ENCODE assay signal across 9 cellular contexts in genomic region chr5:36724429-36725332, GRCh38.
DNase-seq lines count a peak whose midpoint lies in the region; ATAC-seq and TF ChIP-seq lines count a peak whose summit lies in the region.
"Had no signal": no experiment of that assay in that cellular context is flagged by ENCODE, and none has a peak within 500 bp of the region (broad histone marks: within the 10 kb centered on the region; RNA-seq: fewer than 3 reads in every experiment).

No MANE protein-coding gene starts in this region.

- H3K27ac Mint-ChIP-seq in activated T-helper 1 cell treated with anti-CD3 and anti-CD28 coated beads, Interleukin-12 subunit alpha, Interleukin-12 subunit beta, Interleukin-2, Interleukin-4 antibody, amounts not matched to agents 30 ng/mL and 10 ng/mL and 1 ng/mL, durations not matched to agents 14 hours and 24 hours and 36 hours: peak overlapping the region; percentile 79
- H3K27ac Mint-ChIP-seq in MCF 10A (ENCODE audit: low read depth, unreplicated experiment): no peak overlapping the region

- no peaks in the 10 kb centered on the region for H3K27me3 ChIP-seq in lung (ENCODE audit: control insufficient read depth, insufficient read depth)

- POLR2A ChIA-PET in MCF 10A (lab: Yijun Ruan, JAX): no interaction called here

- peaks cover 4% of the 10 kb centered on the region for H3K27me3 Mint-ChIP-seq in activated T-helper 1 cell treated with anti-CD3 and anti-CD28 coated beads, Interleukin-12 subunit alpha, Interleukin-12 subunit beta, Interleukin-2, Interleukin-4 antibody, amounts not matched to agents 30 ng/mL and 10 ng/mL and 1 ng/mL, durations not matched to agents 14 hours and 24 hours and 36 hours (ENCODE audit: insufficient read depth)
- H3K27me3 Mint-ChIP-seq in MCF 10A (ENCODE audit: insufficient read depth, unreplicated experiment): peaks cover 8% of the 10 kb centered on the region

- intact Hi-C loops in activated T-helper 1 cell treated with anti-CD3 and anti-CD28 coated beads, Interleukin-12 subunit alpha, Interleukin-12 subunit beta, Interleukin-2, Interleukin-4 antibody, amounts not matched to agents 30 ng/mL and 10 ng/mL and 1 ng/mL, durations not matched to agents 14 hours and 24 hours and 36 hours (cut with micrococcal nuclease): no loop called here
- intact Hi-C loops in MCF 10A (cut with micrococcal nuclease): no loop called here

- peaks cover 0 to 4% of the 10 kb centered on the region in 2 donors for H3K4me1 ChIP-seq in lung (ENCODE audit: control insufficient read depth in 2 of 2, insufficient read depth in 2 of 2, low read length in 2 of 2)
- H3K4me1 ChIP-seq: parathyroid adenoma had no signal

- H3K4me3 Mint-ChIP-seq in activated T-helper 1 cell treated with anti-CD3 and anti-CD28 coated beads, Interleukin-12 subunit alpha, Interleukin-12 subunit beta, Interleukin-2, Interleukin-4 antibody, amounts not matched to agents 30 ng/mL and 10 ng/mL and 1 ng/mL, durations not matched to agents 14 hours and 24 hours and 36 hours: peak overlapping the region; percentile 75
- H3K4me3 Mint-ChIP-seq in MCF 10A (ENCODE audit: unreplicated experiment): no peak overlapping the region

- CTCF ChIA-PET in MCF 10A (lab: Yijun Ruan, JAX): interaction anchor here (0.6 to 1.5 kb wide), 4 partner anchors 10 to 265 kb away, joined by 3 to 5 read pairs (median 4); no protein-coding TSS in a partner anchor

- DNase-seq in stimulated activated CD4-positive, alpha-beta T cell treated with anti-CD3 and anti-CD28 coated beads, Interleukin-12 subunit alpha, Interleukin-12 subunit beta, amount 100 ng/mL, for 48 hours (ENCODE audit: low read depth in 2 of 3, low spot score in 1 of 3): peak in 2 of 3 donors; percentile 14 to 22
- no peak for DNase-seq in stimulated activated CD4-positive, alpha-beta T cell treated with anti-CD3 and anti-CD28 coated beads, Interleukin-2, amount 100 ng/mL, for 48 hours
- peak; percentile 95 for DNase-seq in NAMALWA (ENCODE audit: low spot score)
- peak; percentile 16 for DNase-seq in activated T-helper 1 cell treated with anti-CD3 and anti-CD28 coated beads, Interleukin-12 subunit alpha, Interleukin-12 subunit beta, Interleukin-2, Interleukin-4 antibody, amounts not matched to agents 30 ng/mL and 10 ng/mL and 1 ng/mL, durations not matched to agents 14 hours and 24 hours and 36 hours (ENCODE audit: low spot score)
- DNase-seq in lung (ENCODE audit: low spot score): peak; percentile 60
- DNase-seq in MCF 10A (ENCODE audit: unreplicated experiment): no peak
- DNase-seq in omental fat pad (ENCODE audit: low spot score): no peak

- no peak overlapping the region for H3K4me3 ChIP-seq in lung

- 36 to 61% methylated on average over 6 of the region's 6 CpGs for WGBS in lung, 2 donors

- no peak for TF ChIP-seq CTCF in lung (IDR thresholded peaks at IDR 0.05; ENCODE audit: control extremely low read depth, extremely low read depth)
- no peak for TF ChIP-seq CTCF in MCF 10A (IDR thresholded peaks at IDR 0.05; ENCODE audit: unreplicated experiment)
- TF ChIP-seq CTCF in omental fat pad (IDR thresholded peaks at IDR 0.05): no peak

- peaks cover 27% of the 10 kb centered on the region for H3K4me1 Mint-ChIP-seq in activated T-helper 1 cell treated with anti-CD3 and anti-CD28 coated beads, Interleukin-12 subunit alpha, Interleukin-12 subunit beta, Interleukin-2, Interleukin-4 antibody, amounts not matched to agents 30 ng/mL and 10 ng/mL and 1 ng/mL, durations not matched to agents 14 hours and 24 hours and 36 hours (ENCODE audit: low read depth)
- H3K4me1 Mint-ChIP-seq in MCF 10A (ENCODE audit: insufficient read depth, unreplicated experiment): no peaks in the 10 kb centered on the region

- ATAC-seq in HG02763 (IDR thresholded peaks at IDR 0.05; ENCODE audit: unreplicated experiment): peak; percentile 79
- ATAC-seq in lung (ENCODE audit: insufficient read depth, low FRiP score): peak; percentile 66
- no peak for ATAC-seq in omental fat pad (ENCODE audit: low FRiP score)

- peaks cover 2% of the 10 kb centered on the region for H3K36me3 Mint-ChIP-seq in activated T-helper 1 cell treated with anti-CD3 and anti-CD28 coated beads, Interleukin-12 subunit alpha, Interleukin-12 subunit beta, Interleukin-2, Interleukin-4 antibody, amounts not matched to agents 30 ng/mL and 10 ng/mL and 1 ng/mL, durations not matched to agents 14 hours and 24 hours and 36 hours (ENCODE audit: low read depth)
- H3K36me3 Mint-ChIP-seq in MCF 10A (ENCODE audit: insufficient read depth, unreplicated experiment): no peaks in the 10 kb centered on the region

- H3K27ac ChIP-seq in lung (ENCODE audit: low read depth in 1 of 2, low read length in 1 of 2): peak overlapping the region in 1 of 2 donors; percentile 52
- H3K27ac ChIP-seq: parathyroid adenoma had no signal

- no peaks in the 10 kb centered on the region for H3K9me3 Mint-ChIP-seq in activated T-helper 1 cell treated with anti-CD3 and anti-CD28 coated beads, Interleukin-12 subunit alpha, Interleukin-12 subunit beta, Interleukin-2, Interleukin-4 antibody, amounts not matched to agents 30 ng/mL and 10 ng/mL and 1 ng/mL, durations not matched to agents 14 hours and 24 hours and 36 hours
- no peaks in the 10 kb centered on the region for H3K9me3 Mint-ChIP-seq in MCF 10A (ENCODE audit: unreplicated experiment)

- H3K9me3 ChIP-seq in lung (ENCODE audit: control insufficient read depth in 2 of 2, insufficient read depth in 1 of 2, low read length in 1 of 2): no peaks in the 10 kb centered on the region

- no peaks in the 10 kb centered on the region for H3K36me3 ChIP-seq in lung (ENCODE audit: control insufficient read depth in 2 of 2, insufficient read depth in 2 of 2, low read length in 2 of 2)

- BruUV-seq in MCF 10A (replicated peaks; lab: Mats Ljungman, UMichigan): no TSS peak

Comparison
In these comparisons a context has a peak if more than half of its experiments do, and no peak if none do; other contexts are left out.
1. DNase-seq: peak in stimulated activated CD4-positive, alpha-beta T cell treated with anti-CD3 and anti-CD28 coated beads, Interleukin-12 subunit alpha, Interleukin-12 subunit beta, amount 100 ng/mL, for 48 hours (2 of 3), NAMALWA (single experiment), activated T-helper 1 cell treated with anti-CD3 and anti-CD28 coated beads, Interleukin-12 subunit alpha, Interleukin-12 subunit beta, Interleukin-2, Interleukin-4 antibody, amounts not matched to agents 30 ng/mL and 10 ng/mL and 1 ng/mL, durations not matched to agents 14 hours and 24 hours and 36 hours (single experiment) and lung (single experiment); none in stimulated activated CD4-positive, alpha-beta T cell treated with anti-CD3 and anti-CD28 coated beads, Interleukin-2, amount 100 ng/mL, for 48 hours (0 of 2), MCF 10A (single experiment) and omental fat pad (single experiment).